In the genomic region with DNA sequence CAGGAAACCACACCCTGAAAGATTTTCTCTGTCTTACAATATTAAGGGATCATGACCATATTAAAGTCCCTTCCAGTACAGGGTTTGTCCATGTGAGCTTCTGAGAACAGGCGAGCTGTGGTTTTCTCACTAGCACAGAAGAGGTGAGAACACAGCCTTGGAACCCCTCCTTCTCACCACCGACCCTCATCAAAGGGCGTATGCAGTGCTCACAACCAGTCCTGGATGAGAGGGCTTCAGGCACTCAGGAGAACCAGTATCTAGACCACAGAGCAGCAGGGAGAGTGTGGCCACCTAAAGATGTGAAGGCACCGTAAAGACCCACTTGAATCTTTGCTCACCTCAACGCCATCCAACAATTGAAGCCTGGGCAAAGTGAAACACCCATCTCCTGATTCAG, we compare ENCODE assay signal across 23 cellular contexts.
DNase-seq lines count a peak whose midpoint lies in the region; ATAC-seq and TF ChIP-seq lines count a peak whose summit lies in the region.
"Had no signal": no experiment of that assay in that cellular context is flagged by ENCODE, and none has a peak within 500 bp of the region (broad histone marks: within the 10 kb centered on the region; RNA-seq: fewer than 3 reads in every experiment).

No MANE protein-coding gene starts in this region.

- no peak overlapping the region for H3K4me3 Mint-ChIP-seq in activated CD4-positive, alpha-beta T cell treated with anti-CD3 and anti-CD28 coated beads, Interleukin-2, amount 10 ng/mL, durations not matched to agents 24 days and 14 days
- peak overlapping the region; percentile 54 for H3K4me3 Mint-ChIP-seq in activated naive CD8-positive, alpha-beta T cell treated with anti-CD3 and anti-CD28 coated beads, Interleukin-2, amount 50 U/mL, for 24 hours

- no peak overlapping the region for H3K4me2 ChIP-seq in osteoblast (ENCODE audit: insufficient read depth, low read length)

- H3K9me3 ChIP-seq in osteoblast (ENCODE audit: low read depth, low read length) (no peaks in the 10 kb centered on the region), prostate gland (no peaks in the 10 kb centered on the region)
- H3K9me3 ChIP-seq: tibial nerve had no signal

- WGBS in prostate gland: 95% methylated on average over 5 of the region's 5 CpGs
- WGBS in lower leg skin, 2 donors: 92 to 97% methylated on average over 5 of the region's 5 CpGs

- peak overlapping the region; percentile 32 for H2AFZ ChIP-seq in osteoblast (ENCODE audit: low read length)
- H2AFZ ChIP-seq: GM23248 had no signal

- peak overlapping the region; percentile 36 for H3K27ac Mint-ChIP-seq in activated CD4-positive, alpha-beta T cell treated with anti-CD3 and anti-CD28 coated beads, Interleukin-2, amount 10 ng/mL, durations not matched to agents 24 days and 14 days
- peak overlapping the region; percentile 74 for H3K27ac Mint-ChIP-seq in activated naive CD8-positive, alpha-beta T cell treated with anti-CD3 and anti-CD28 coated beads, Interleukin-2, amount 50 U/mL, for 24 hours
- H3K27ac Mint-ChIP-seq: activated naive CD4-positive, alpha-beta T cell treated with anti-CD3 and anti-CD28 coated beads, Interleukin-2, amount 50 U/mL, for 72 hours had no signal

- H3K79me2 ChIP-seq in osteoblast (ENCODE audit: insufficient read depth, low read length): no peaks in the 10 kb centered on the region

- DNase-seq in activated CD4-positive, alpha-beta T cell treated with anti-CD3 and anti-CD28 coated beads, Interleukin-2, amount 10 ng/mL, durations not matched to agents 24 days and 14 days: peak; percentile 69
- no peak for DNase-seq in activated CD4-positive, alpha-beta T cell treated with anti-CD3 and anti-CD28 coated beads, Interleukin-2, amount 50 U/mL, for 48 hours
- DNase-seq in Jurkat, Clone E6-1 (ENCODE audit: low read depth, low spot score): peak; percentile 82
- peak; percentile 45 for DNase-seq in activated naive CD8-positive, alpha-beta T cell treated with anti-CD3 and anti-CD28 coated beads, Interleukin-2, amount 50 U/mL, for 24 hours
- DNase-seq in osteoblast (ENCODE audit: insufficient read length, low spot score, missing footprints) (no peak), prostate gland (ENCODE audit: low spot score) (no peak), lower leg skin (ENCODE audit: low spot score in 2 of 2) (no peak)
- DNase-seq: CD4-positive, CD25-positive, alpha-beta regulatory T cell; DMS 273 treated with DMSO at 0.1 percent for 48 hours; GM23248; hypothalamus; Kasumi-1; NCI-H146; NCI-H526; occipital lobe; SHP77; T1000; WERI-Rb-1 had no signal

- H3K27ac ChIP-seq in osteoblast (ENCODE audit: low read depth, low read length) (no peak overlapping the region), prostate gland (no peak overlapping the region)
- H3K27ac ChIP-seq: GM23248, HL-60, tibial nerve, WERI-Rb-1 had no signal

- peak; percentile 85 for ATAC-seq in activated naive CD8-positive, alpha-beta T cell treated with anti-CD3 and anti-CD28 coated beads, Interleukin-2, amount 50 U/mL, for 24 hours
- ATAC-seq in GM21528 (IDR thresholded peaks at IDR 0.05; ENCODE audit: low FRiP score, unreplicated experiment): no peak
- ATAC-seq: Panc1 had no signal

- no peaks in the 10 kb centered on the region for H4K20me1 ChIP-seq in osteoblast (ENCODE audit: insufficient read depth, low read length)

- H3K9me3 Mint-ChIP-seq in activated CD4-positive, alpha-beta T cell treated with anti-CD3 and anti-CD28 coated beads, Interleukin-2, amount 10 ng/mL, durations not matched to agents 24 days and 14 days: peaks cover 5% of the 10 kb centered on the region
- H3K9me3 Mint-ChIP-seq in activated naive CD8-positive, alpha-beta T cell treated with anti-CD3 and anti-CD28 coated beads, Interleukin-2, amount 50 U/mL, for 24 hours: peaks cover 12% of the 10 kb centered on the region

- peaks cover 30% of the 10 kb centered on the region for H3K4me1 Mint-ChIP-seq in activated CD4-positive, alpha-beta T cell treated with anti-CD3 and anti-CD28 coated beads, Interleukin-2, amount 10 ng/mL, durations not matched to agents 24 days and 14 days
- peaks cover 50% of the 10 kb centered on the region for H3K4me1 Mint-ChIP-seq in activated naive CD8-positive, alpha-beta T cell treated with anti-CD3 and anti-CD28 coated beads, Interleukin-2, amount 50 U/mL, for 24 hours

- H3K27me3 Mint-ChIP-seq in activated CD4-positive, alpha-beta T cell treated with anti-CD3 and anti-CD28 coated beads, Interleukin-2, amount 10 ng/mL, durations not matched to agents 24 days and 14 days: no peaks in the 10 kb centered on the region
- no peaks in the 10 kb centered on the region for H3K27me3 Mint-ChIP-seq in activated naive CD8-positive, alpha-beta T cell treated with anti-CD3 and anti-CD28 coated beads, Interleukin-2, amount 50 U/mL, for 24 hours

- H3K36me3 ChIP-seq in osteoblast (ENCODE audit: insufficient read depth, low read length) (no peaks in the 10 kb centered on the region), prostate gland (no peaks in the 10 kb centered on the region)
- H3K36me3 ChIP-seq: tibial nerve, WERI-Rb-1 had no signal

- H3K4me1 ChIP-seq in osteoblast (ENCODE audit: insufficient read depth, low read length) (no peaks in the 10 kb centered on the region), prostate gland (replicated peaks) (no peaks in the 10 kb centered on the region)
- H3K4me1 ChIP-seq: tibial nerve had no signal

- H3K4me3 ChIP-seq in Jurkat, Clone E6-1 (ENCODE audit: low read length): no peak overlapping the region
- H3K4me3 ChIP-seq in osteoblast (ENCODE audit: insufficient read depth, low read length): no peak overlapping the region
- no peak overlapping the region for H3K4me3 ChIP-seq in prostate gland
- H3K4me3 ChIP-seq in lower leg skin (ENCODE audit: low read depth, poor library complexity, severe bottlenecking): no peak overlapping the region
- H3K4me3 ChIP-seq: GM23248, tibial nerve had no signal

- H3K27me3 ChIP-seq in osteoblast (ENCODE audit: insufficient read depth, low read length) (no peaks in the 10 kb centered on the region), prostate gland (replicated peaks; ENCODE audit: insufficient read depth) (no peaks in the 10 kb centered on the region)
- H3K27me3 ChIP-seq: tibial nerve had no signal

- TF ChIP-seq POLR2A in prostate gland (IDR thresholded peaks at IDR 0.05) (no peak), lower leg skin (IDR thresholded peaks at IDR 0.05) (no peak)

- TF ChIP-seq CTCF in osteoblast (IDR thresholded peaks at IDR 0.05; ENCODE audit: extremely low read depth, low read depth, low read length) (no peak), prostate gland (IDR thresholded peaks at IDR 0.05) (no peak), lower leg skin (IDR thresholded peaks at IDR 0.05) (no peak)

- H3K36me3 Mint-ChIP-seq in activated CD4-positive, alpha-beta T cell treated with anti-CD3 and anti-CD28 coated beads, Interleukin-2, amount 10 ng/mL, durations not matched to agents 24 days and 14 days (ENCODE audit: low read depth): peaks cover under 1% of the 10 kb centered on the region
- peaks cover 10% of the 10 kb centered on the region for H3K36me3 Mint-ChIP-seq in activated naive CD8-positive, alpha-beta T cell treated with anti-CD3 and anti-CD28 coated beads, Interleukin-2, amount 50 U/mL, for 24 hours (ENCODE audit: low read depth)

- intact Hi-C loops in activated CD4-positive, alpha-beta T cell treated with anti-CD3 and anti-CD28 coated beads, Interleukin-2, amount 10 ng/mL, durations not matched to agents 24 days and 14 days (cut with micrococcal nuclease): no loop called here
- intact Hi-C loops in prostate gland (cut with DNase I): no loop called here
- intact Hi-C loops in lower leg skin (cut with DNase I; ENCODE audit: low total_unique reads): no loop called here

Comparison
In these comparisons a context has a peak if more than half of its experiments do, and no peak if none do; other contexts are left out.
1. DNase-seq: peak in activated CD4-positive, alpha-beta T cell treated with anti-CD3 and anti-CD28 coated beads, Interleukin-2, amount 10 ng/mL, durations not matched to agents 24 days and 14 days (single experiment), Jurkat, Clone E6-1 (single experiment) and activated naive CD8-positive, alpha-beta T cell treated with anti-CD3 and anti-CD28 coated beads, Interleukin-2, amount 50 U/mL, for 24 hours (single experiment); none in activated CD4-positive, alpha-beta T cell treated with anti-CD3 and anti-CD28 coated beads, Interleukin-2, amount 50 U/mL, for 48 hours (0 of 2), osteoblast (single experiment), prostate gland (single experiment) and lower leg skin (0 of 2).